Comparison of ENCODE assay signal across 8 cellular contexts in the genomic region with DNA sequence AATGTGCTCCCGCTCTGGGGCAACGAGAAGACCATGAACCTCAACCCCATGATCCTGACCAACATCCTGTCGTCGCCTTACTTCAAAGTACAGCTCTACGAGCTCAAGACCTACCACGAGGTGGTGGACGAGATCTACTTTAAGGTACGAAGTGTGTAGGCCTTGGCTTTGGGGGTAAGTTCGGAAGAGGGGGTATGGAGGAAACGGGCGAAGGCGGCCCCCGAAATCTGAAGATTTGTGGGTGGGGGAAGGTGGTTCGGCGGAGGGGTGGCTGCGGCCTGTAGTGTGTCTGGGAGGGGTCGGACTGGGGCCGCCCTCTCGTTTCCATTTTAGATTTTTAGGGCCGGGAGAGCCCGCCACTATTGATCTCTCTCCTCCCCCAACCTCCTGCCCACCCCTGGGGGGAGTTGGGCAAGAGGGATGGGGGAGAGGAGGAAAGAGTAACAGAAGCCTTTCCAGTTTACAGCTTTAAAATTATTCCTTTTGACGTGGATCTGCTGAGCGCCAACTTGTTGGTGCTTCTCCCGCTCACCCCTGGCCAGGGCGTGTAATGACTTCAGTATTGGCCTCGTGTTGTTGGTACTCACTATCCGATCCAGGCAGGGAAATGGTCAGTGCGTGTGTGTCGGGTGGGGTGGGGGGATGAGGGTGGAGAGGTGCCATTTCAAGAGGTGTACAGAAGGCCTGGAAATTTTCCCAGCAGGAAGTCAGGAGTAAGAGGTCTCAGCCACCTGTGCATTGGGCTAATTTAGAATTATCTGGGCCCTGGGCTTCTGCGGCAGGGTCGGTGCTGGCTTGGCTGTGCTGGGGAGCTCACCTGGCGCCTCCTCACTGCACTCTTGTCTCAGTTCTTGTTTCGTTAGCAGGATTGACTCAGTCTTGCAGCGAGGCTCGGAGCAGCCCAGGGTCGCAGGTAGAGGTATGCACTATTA. TPM values are rescaled to one million over a fixed set of nuclear protein-coding genes. Genes with fewer than 3 reads are reported as not detected.
DNase-seq lines count a peak whose midpoint lies in the region; ATAC-seq and TF ChIP-seq lines count a peak whose summit lies in the region.

No MANE protein-coding gene starts in this region.

- no peaks in the 10 kb centered on the region; the same call in 1 of the 2 replicates for H4K20me1 ChIP-seq in KMS-11 (ENCODE audit: insufficient read depth)

- DNase-seq in ELF-1 (ENCODE audit: low read depth, low spot score) (peak; percentile 57), SHP77 treated with DMSO at 0.1 percent for 48 hours (lab: John Stamatoyannopoulos, UW) (peak; percentile 28), glutamatergic neuron (peak; percentile 32), pulmonary artery endothelial cell (ENCODE audit: low read depth, low spot score) (peak; percentile 30), aorta (peak; percentile 69 to 74)
- DNase-seq in activated naive CD4-positive, alpha-beta T cell treated with anti-CD3 and anti-CD28 coated beads, Interleukin-2, amount 50 U/mL, for 72 hours (ENCODE audit: low spot score in 2 of 2): peak; percentile 55 to 66

- H3K4me1 ChIP-seq in KMS-11 (ENCODE audit: low read depth, poor library complexity, severe bottlenecking): peaks cover 18% of the 10 kb centered on the region
- H3K4me1 ChIP-seq in aorta (ENCODE audit: control insufficient read depth in 1 of 2, insufficient read depth in 2 of 2, low read length in 2 of 2): no peaks in the 10 kb centered on the region

- peaks cover 19% of the 10 kb centered on the region for H3K27me3 Mint-ChIP-seq in glutamatergic neuron (ENCODE audit: unreplicated experiment)

- TF ChIP-seq CTCF in KMS-11 (conservative IDR thresholded peaks at IDR 0.05; ENCODE audit: low read depth, low read length) (no peak), glutamatergic neuron (IDR thresholded peaks at IDR 0.05; ENCODE audit: partially characterized antibody, unreplicated experiment) (no peak)

- peaks cover 41 to 56% of the 10 kb centered on the region in 2 donors for H3K36me3 Mint-ChIP-seq in activated naive CD4-positive, alpha-beta T cell treated with anti-CD3 and anti-CD28 coated beads, Interleukin-2, amount 50 U/mL, for 72 hours
- H3K36me3 Mint-ChIP-seq in glutamatergic neuron (ENCODE audit: unreplicated experiment): no peaks in the 10 kb centered on the region

- H3K27ac ChIP-seq in KMS-11: peak overlapping the region; percentile 96
- H3K27ac ChIP-seq in aorta (ENCODE audit: low read depth in 1 of 2, low read length in 2 of 2): peak overlapping the region; percentile 36 to 98

- H3K9me3 Mint-ChIP-seq in activated naive CD4-positive, alpha-beta T cell treated with anti-CD3 and anti-CD28 coated beads, Interleukin-2, amount 50 U/mL, for 72 hours: no peaks in the 10 kb centered on the region
- H3K9me3 Mint-ChIP-seq in glutamatergic neuron (ENCODE audit: unreplicated experiment): peaks cover 9% of the 10 kb centered on the region

- peak overlapping the region; percentile 32 for H3K4me3 ChIP-seq in KMS-11 (IDR thresholded peaks at IDR 0.05; ENCODE audit: insufficient read depth, low read depth, low read length)
- H3K4me3 ChIP-seq in aorta (ENCODE audit: low read length in 2 of 2): peak overlapping the region; percentile 76 to 91

- H3K4me2 ChIP-seq in KMS-11: peak overlapping the region; percentile 61

- H3K36me3 ChIP-seq in KMS-11 (ENCODE audit: insufficient read depth) (peaks cover 10% of the 10 kb centered on the region; the same call in 1 of the 2 replicates), aorta (ENCODE audit: control insufficient read depth in 1 of 2, insufficient read depth in 2 of 2, low read length in 1 of 2) (no peaks in the 10 kb centered on the region)

- H3K9me3 ChIP-seq in aorta (ENCODE audit: control insufficient read depth, low read length): no peaks in the 10 kb centered on the region

- peak overlapping the region; percentile 85 for H2AFZ ChIP-seq in KMS-11 (ENCODE audit: low read depth)

- H3K27ac Mint-ChIP-seq in activated naive CD4-positive, alpha-beta T cell treated with anti-CD3 and anti-CD28 coated beads, Interleukin-2, amount 50 U/mL, for 72 hours: peak overlapping the region; percentile 99 to 100
- H3K27ac Mint-ChIP-seq in glutamatergic neuron (ENCODE audit: unreplicated experiment): peak overlapping the region; percentile 97

- H3K27me3 ChIP-seq in KMS-11 (ENCODE audit: insufficient read depth, low read depth): no peaks in the 10 kb centered on the region
- H3K27me3 ChIP-seq in aorta (ENCODE audit: control insufficient read depth in 1 of 2, insufficient read depth in 2 of 2, low read length in 1 of 2): no peaks in the 10 kb centered on the region

- peaks cover 54% of the 10 kb centered on the region for H3K79me2 ChIP-seq in KMS-11 (ENCODE audit: insufficient read depth, low read depth)

- intact Hi-C loops in aorta (cut with DNase I): loop anchor here (2.0 kb wide), 1 partner anchor 54 kb away; a partner anchor contains a TSS

- ATAC-seq in GM21737 (IDR thresholded peaks at IDR 0.05; ENCODE audit: unreplicated experiment) (peak; percentile 49), aorta (ENCODE audit: low FRiP score) (peak; percentile 66)
- ATAC-seq in activated naive CD4-positive, alpha-beta T cell treated with anti-CD3 and anti-CD28 coated beads, Interleukin-2, amount 50 U/mL, for 72 hours: peak; percentile 71 to 75

- H3K4me1 Mint-ChIP-seq in glutamatergic neuron (ENCODE audit: low read depth, unreplicated experiment): peaks cover 3% of the 10 kb centered on the region

- 1% methylated on average over 36 of the region's 36 CpGs for WGBS in aorta, 2 donors

- peak overlapping the region; percentile 94 for H3K9ac ChIP-seq in KMS-11

- H3K4me3 Mint-ChIP-seq in glutamatergic neuron (ENCODE audit: unreplicated experiment): peak overlapping the region; percentile 99

RNA-seq across cellular contexts. Expression of a gene that starts 0.9 kb away (rescaled TPM):
- total RNA-seq in activated naive CD4-positive, alpha-beta T cell treated with anti-CD3 and anti-CD28 coated beads, Interleukin-2, amount 50 U/mL, for 72 hours: 10 to 100 TPM; 64.5 to 69.4 TPM
- total RNA-seq in glutamatergic neuron (ENCODE audit: unreplicated experiment) (52.2 TPM), pulmonary artery endothelial cell (12.9 and 16.4 TPM in 2 replicates), aorta (10 to 100 TPM; 41.2 to 45.6 TPM)
- polyA plus RNA-seq in aorta: 10 to 100 TPM; 24.9 to 43.8 TPM

RNA-seq across cellular contexts. Expression of a gene that starts 19.7 kb away (rescaled TPM):
- total RNA-seq in activated naive CD4-positive, alpha-beta T cell treated with anti-CD3 and anti-CD28 coated beads, Interleukin-2, amount 50 U/mL, for 72 hours: under 1 TPM; 0.07 to 0.31 TPM
- total RNA-seq in glutamatergic neuron (ENCODE audit: unreplicated experiment): not detected
- total RNA-seq in pulmonary artery endothelial cell: 0.04 and 0.07 TPM in 2 replicates
- total RNA-seq in aorta: not detected
- under 1 TPM in 1 of 2 donors, not detected in 1; 0.15 TPM for polyA plus RNA-seq in aorta

RNA-seq across cellular contexts. Expression of a gene that starts 32.1 kb away (rescaled TPM):
- 10 to 100 TPM; 14.3 to 14.5 TPM for total RNA-seq in activated naive CD4-positive, alpha-beta T cell treated with anti-CD3 and anti-CD28 coated beads, Interleukin-2, amount 50 U/mL, for 72 hours
- total RNA-seq in glutamatergic neuron (ENCODE audit: unreplicated experiment): 15.9 TPM
- total RNA-seq in pulmonary artery endothelial cell: 1.3 and 3.7 TPM in 2 replicates
- 1 to 10 TPM; 3.0 to 3.9 TPM for total RNA-seq in aorta
- polyA plus RNA-seq in aorta: 1 to 10 TPM; 3.2 to 6.0 TPM

RNA-seq across cellular contexts. Expression of a gene that starts 53.5 kb away (rescaled TPM):
- 10 to 100 TPM; 34.8 to 44.4 TPM for total RNA-seq in activated naive CD4-positive, alpha-beta T cell treated with anti-CD3 and anti-CD28 coated beads, Interleukin-2, amount 50 U/mL, for 72 hours
- total RNA-seq in glutamatergic neuron (ENCODE audit: unreplicated experiment) (19.5 TPM), pulmonary artery endothelial cell (42.1 and 48.1 TPM in 2 replicates), aorta (10 to 100 TPM; 56.5 to 67.0 TPM)
- polyA plus RNA-seq in aorta: 10 to 100 TPM; 33.4 to 37.5 TPM

Comparison
In these comparisons a context has a peak if more than half of its experiments do, and no peak if none do; other contexts are left out.
1. Peak in every context shown above with its lines: DNase-seq, ATAC-seq, H3K4me3 ChIP-seq and H3K27ac ChIP-seq.